19 cellular contexts compared by ENCODE assay signal in genomic region chr3:114439279-114439678, GRCh38.
DNase-seq lines count a peak whose midpoint lies in the region; ATAC-seq and TF ChIP-seq lines count a peak whose summit lies in the region.
"Had no signal": no experiment of that assay in that cellular context is flagged by ENCODE, and none has a peak within 500 bp of the region (broad histone marks: within the 10 kb centered on the region; RNA-seq: fewer than 3 reads in every experiment).

No MANE protein-coding gene starts in this region.

- peak; percentile 37 for DNase-seq in AG04450 (ENCODE audit: low read depth, low spot score)
- DNase-seq in astrocyte of the spinal cord (ENCODE audit: low read depth, low spot score): peak; percentile 57
- DNase-seq in mesenchymal stem cell: peak; percentile 54
- no peak for DNase-seq in COLO668 (lab: John Stamatoyannopoulos, UW; ENCODE audit: unreplicated experiment)
- no peak for DNase-seq in kidney glomerular epithelial cell (lab: John Stamatoyannopoulos, UW)
- no peak for DNase-seq in epidermal melanocyte (ENCODE audit: insufficient read length, low spot score)
- DNase-seq: Calu3; CD4-positive, alpha-beta memory T cell; Kasumi-1; MM.1S; NCI-H1092 treated with DMSO at 0.1 percent for 48 hours; NCI-H146; NCI-H2029 treated with DMSO at 0.1 percent for 48 hours; NCI-H2171; NCI-H446; NCI-H69 had no signal

- H3K79me1 ChIP-seq in mesenchymal stem cell (replicated peaks; ENCODE audit: low read length, poor library complexity, severe bottlenecking): peaks cover 25% of the 10 kb centered on the region

- no peak overlapping the region for H2BK120ac ChIP-seq in mesenchymal stem cell (ENCODE audit: low read depth, low read length)

- peaks cover 60 to 80% (median 62%) of the 10 kb centered on the region in 3 donors for H3K4me1 Mint-ChIP-seq in IgD-negative memory B cell

- CTCF ChIA-PET in AG04450 (lab: Charles Lee): interaction anchor here (0.8 to 1.9 kb wide), 2 partner anchors 21 to 653 kb away, joined by 3 to 11 read pairs; no protein-coding TSS in a partner anchor

- no peak overlapping the region for H2BK12ac ChIP-seq in mesenchymal stem cell (ENCODE audit: low read length in 2 of 2)

- no peak for ATAC-seq in HG02840 (IDR thresholded peaks at IDR 0.05; ENCODE audit: low FRiP score, unreplicated experiment)
- ATAC-seq: Panc1 had no signal

- peaks cover 6% of the 10 kb centered on the region for H3K36me3 Mint-ChIP-seq in IgD-negative memory B cell

- H3K4me3 ChIP-seq in AG04450 (ENCODE audit: low read depth, low read length) (no peak overlapping the region), astrocyte of the spinal cord (ENCODE audit: low read depth, low read length) (no peak overlapping the region), mesenchymal stem cell (ENCODE audit: insufficient read depth in 1 of 2, low read depth in 1 of 2, low read length in 2 of 2) (no peak overlapping the region)

- POLR2A ChIA-PET in AG04450 (lab: Yijun Ruan, JAX): no interaction called here

- peak overlapping the region in 1 of 4 donors; percentile 74 for H3K4me3 Mint-ChIP-seq in IgD-negative memory B cell
- H3K4me3 Mint-ChIP-seq: CD4-positive, alpha-beta memory T cell had no signal

- H3K9me3 ChIP-seq in AG04450 (ENCODE audit: control insufficient read depth, insufficient read depth, low read length) (no peaks in the 10 kb centered on the region), mesenchymal stem cell (ENCODE audit: control insufficient read depth, low read length) (no peaks in the 10 kb centered on the region)

- no peak overlapping the region for H3K18ac ChIP-seq in mesenchymal stem cell (ENCODE audit: low read depth in 1 of 2, low read length in 2 of 2)

- no peak overlapping the region for H2AK5ac ChIP-seq in mesenchymal stem cell (ENCODE audit: low read length, severe bottlenecking)

- H3K36me3 ChIP-seq in mesenchymal stem cell (ENCODE audit: control insufficient read depth in 1 of 2, insufficient read depth in 2 of 2, low read depth in 1 of 2, low read length in 2 of 2): no peaks in the 10 kb centered on the region

- H2BK5ac ChIP-seq in mesenchymal stem cell (ENCODE audit: low read depth, low read length, poor library complexity, severe bottlenecking): no peak overlapping the region

- H3K27me3 ChIP-seq in AG04450 (ENCODE audit: control insufficient read depth, insufficient read depth, low read length): no peaks in the 10 kb centered on the region
- H3K27me3 ChIP-seq in mesenchymal stem cell (ENCODE audit: control insufficient read depth in 1 of 2, insufficient read depth in 1 of 2, low read length in 2 of 2): no peaks in the 10 kb centered on the region

- no peak overlapping the region for H2BK15ac ChIP-seq in mesenchymal stem cell (ENCODE audit: low read depth, poor library complexity, severe bottlenecking)

- no CpG with 5 or more reads among the region's 1 CpG for WGBS in mesenchymal stem cell

- H4K8ac ChIP-seq in mesenchymal stem cell (ENCODE audit: low read length): no peak overlapping the region

- in situ Hi-C loops in astrocyte of the spinal cord (cut with HindIII; ENCODE audit: low sequenced_read_pairs): no loop called here

- no peak overlapping the region for H3K4me2 ChIP-seq in mesenchymal stem cell (ENCODE audit: low read length, poor library complexity, severe bottlenecking)

- no peaks in the 10 kb centered on the region for H3K9me3 Mint-ChIP-seq in IgD-negative memory B cell
- H3K9me3 Mint-ChIP-seq: CD4-positive, alpha-beta memory T cell had no signal

- H3K14ac ChIP-seq in mesenchymal stem cell (ENCODE audit: low read length in 2 of 2): no peak overlapping the region

- peak overlapping the region in 2 of 3 donors; percentile 16 to 22 for H3K27ac Mint-ChIP-seq in IgD-negative memory B cell

- H3K4me1 ChIP-seq in mesenchymal stem cell (ENCODE audit: control insufficient read depth, insufficient read depth, low read depth, low read length): peaks cover 7% of the 10 kb centered on the region

- no peak overlapping the region for H3K9ac ChIP-seq in mesenchymal stem cell (ENCODE audit: low read length)

- H3K27me3 Mint-ChIP-seq in IgD-negative memory B cell: no peaks in the 10 kb centered on the region
- H3K27me3 Mint-ChIP-seq: CD4-positive, alpha-beta memory T cell had no signal

- no peak overlapping the region for H3K23ac ChIP-seq in mesenchymal stem cell (ENCODE audit: low read length in 2 of 2)

- H3K4ac ChIP-seq in mesenchymal stem cell (ENCODE audit: low read depth in 1 of 2, low read length in 2 of 2): no peak overlapping the region

- TF ChIP-seq CTCF in AG04450 (IDR thresholded peaks at IDR 0.05; ENCODE audit: low read depth, low read length) (no peak), astrocyte of the spinal cord (IDR thresholded peaks at IDR 0.05; ENCODE audit: low read depth, low read length) (no peak)

- H3K27ac ChIP-seq in AG04450 (ENCODE audit: low read depth, low read length): no peak overlapping the region
- H3K27ac ChIP-seq in mesenchymal stem cell (ENCODE audit: low read length, poor library complexity, severe bottlenecking): peak overlapping the region; percentile 56

- no peak overlapping the region for H2AFZ ChIP-seq in mesenchymal stem cell (ENCODE audit: low read depth, low read length)

- H4K91ac ChIP-seq in mesenchymal stem cell (ENCODE audit: low read length): no peak overlapping the region

Comparison
In these comparisons a context has a peak if more than half of its experiments do, and no peak if none do; other contexts are left out.
1. DNase-seq: peak in AG04450 (single experiment), astrocyte of the spinal cord (single experiment) and mesenchymal stem cell (single experiment); none in COLO668 (single experiment), kidney glomerular epithelial cell (single experiment) and epidermal melanocyte (single experiment).